ENCODE assay signal across 1 cellular context in genomic region chr12:31728917-31729640, GRCh38.
TF ChIP-seq lines count a peak whose summit lies in the region.

Gene AMN1 (minus strand): TSS chr12:31729021. CDS start chr12:31729008, 13 bp downstream.

TF ChIP-seq in H1, 55 proteins besides CTCF, POLR2A, EP300 and RAD21 (continued from another document):
- peak; percentile 82; the same call in 1 of the 2 replicates for TF ChIP-seq SP4 (IDR thresholded peaks at IDR 0.05; ENCODE audit: low read length)
- 0 out of 2 replicates have a peak, but pooled peaks have one; percentile 45 for TF ChIP-seq PHF8 (conservative IDR thresholded peaks at IDR 0.05; ENCODE audit: low read depth, low read length)
- TF ChIP-seq SIX5 (IDR thresholded peaks at IDR 0.05; ENCODE audit: low read depth, low read length): peak; percentile 65
- peak; percentile 98 for TF ChIP-seq CREB1 (IDR thresholded peaks at IDR 0.05)
- peak; percentile 66 for TF ChIP-seq ASH2L (IDR thresholded peaks at IDR 0.05; ENCODE audit: low read length)
- TF ChIP-seq SP1 (IDR thresholded peaks at IDR 0.05; ENCODE audit: low read depth, low read length): peak; percentile 77
- no peak for TF ChIP-seq CTBP2 (IDR thresholded peaks at IDR 0.05; ENCODE audit: borderline replicate concordance, insufficient read depth, insufficient read length, low read length)
- TF ChIP-seq RFX5 (IDR thresholded peaks at IDR 0.05; ENCODE audit: borderline replicate concordance, low read depth, low read length): no peak
- TF ChIP-seq TCF12 (IDR thresholded peaks at IDR 0.05; ENCODE audit: low read depth, low read length): 0 out of 2 replicates have a peak, but pooled peaks have one; percentile 30
- no peak for TF ChIP-seq BACH1 (IDR thresholded peaks at IDR 0.05; ENCODE audit: low read length)
- TF ChIP-seq, protein P1, sequence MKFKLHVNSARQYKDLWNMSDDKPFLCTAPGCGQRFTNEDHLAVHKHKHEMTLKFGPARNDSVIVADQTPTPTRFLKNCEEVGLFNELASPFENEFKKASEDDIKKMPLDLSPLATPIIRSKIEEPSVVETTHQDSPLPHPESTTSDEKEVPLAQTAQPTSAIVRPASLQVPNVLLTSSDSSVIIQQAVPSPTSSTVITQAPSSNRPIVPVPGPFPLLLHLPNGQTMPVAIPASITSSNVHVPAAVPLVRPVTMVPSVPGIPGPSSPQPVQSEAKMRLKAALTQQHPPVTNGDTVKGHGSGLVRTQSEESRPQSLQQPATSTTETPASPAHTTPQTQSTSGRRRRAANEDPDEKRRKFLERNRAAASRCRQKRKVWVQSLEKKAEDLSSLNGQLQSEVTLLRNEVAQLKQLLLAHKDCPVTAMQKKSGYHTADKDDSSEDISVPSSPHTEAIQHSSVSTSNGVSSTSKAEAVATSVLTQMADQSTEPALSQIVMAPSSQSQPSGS (IDR thresholded peaks at IDR 0.05; ENCODE audit: low read length): peak; percentile 81; the same call in 1 of the 2 replicates
- no peak for TF ChIP-seq CHD7 (IDR thresholded peaks at IDR 0.05; ENCODE audit: insufficient replicate concordance, low read length)
- TF ChIP-seq TBP (IDR thresholded peaks at IDR 0.05; ENCODE audit: low read depth, low read length): peak; percentile 67
- peak; percentile 31; the same call in 1 of the 2 replicates for TF ChIP-seq YY1 (IDR thresholded peaks at IDR 0.05; ENCODE audit: low read depth, low read length)
- TF ChIP-seq, protein P2, sequence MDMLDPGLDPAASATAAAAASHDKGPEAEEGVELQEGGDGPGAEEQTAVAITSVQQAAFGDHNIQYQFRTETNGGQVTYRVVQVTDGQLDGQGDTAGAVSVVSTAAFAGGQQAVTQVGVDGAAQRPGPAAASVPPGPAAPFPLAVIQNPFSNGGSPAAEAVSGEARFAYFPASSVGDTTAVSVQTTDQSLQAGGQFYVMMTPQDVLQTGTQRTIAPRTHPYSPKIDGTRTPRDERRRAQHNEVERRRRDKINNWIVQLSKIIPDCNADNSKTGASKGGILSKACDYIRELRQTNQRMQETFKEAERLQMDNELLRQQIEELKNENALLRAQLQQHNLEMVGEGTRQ (IDR thresholded peaks at IDR 0.05; ENCODE audit: low read length): no peak
- no peak for TF ChIP-seq EZH2 (IDR thresholded peaks at IDR 0.05; ENCODE audit: low read depth, low read length, severe bottlenecking)
- peak; percentile 66 for TF ChIP-seq KDM4A (IDR thresholded peaks at IDR 0.05; ENCODE audit: low read depth, low read length, severe bottlenecking)
- TF ChIP-seq, protein P3, sequence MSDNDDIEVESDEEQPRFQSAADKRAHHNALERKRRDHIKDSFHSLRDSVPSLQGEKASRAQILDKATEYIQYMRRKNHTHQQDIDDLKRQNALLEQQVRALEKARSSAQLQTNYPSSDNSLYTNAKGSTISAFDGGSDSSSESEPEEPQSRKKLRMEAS (IDR thresholded peaks at IDR 0.05): peak; percentile 31; the same call in 1 of the 2 replicates
- TF ChIP-seq TAF1 (IDR thresholded peaks at IDR 0.05; ENCODE audit: low read depth, low read length): peak; percentile 87
- no peak for TF ChIP-seq SAP30 (IDR thresholded peaks at IDR 0.05; ENCODE audit: insufficient read depth, insufficient replicate concordance, low read length)
- TF ChIP-seq POLR2AphosphoS5 (IDR thresholded peaks at IDR 0.05; ENCODE audit: low read depth, low read length): peak; percentile 61; the same call in 1 of the 2 replicates
- TF ChIP-seq CHD2 (IDR thresholded peaks at IDR 0.05; ENCODE audit: low read length): peak; percentile 52; the same call in 1 of the 2 replicates
- TF ChIP-seq SP2 (IDR thresholded peaks at IDR 0.05; ENCODE audit: low read length): no peak
- TF ChIP-seq SUZ12 (IDR thresholded peaks at IDR 0.05; ENCODE audit: low read length): no peak
- 0 out of 4 replicates have a peak, but pooled peaks of 1 of the 2 experiments have one; percentile 17 for TF ChIP-seq SIN3A (conservative IDR thresholded peaks at IDR 0.05 in 1 of 2, IDR thresholded peaks at IDR 0.05 in 1 of 2; ENCODE audit: low read depth in 1 of 2, low read length in 2 of 2)
- TF ChIP-seq, protein P4, sequence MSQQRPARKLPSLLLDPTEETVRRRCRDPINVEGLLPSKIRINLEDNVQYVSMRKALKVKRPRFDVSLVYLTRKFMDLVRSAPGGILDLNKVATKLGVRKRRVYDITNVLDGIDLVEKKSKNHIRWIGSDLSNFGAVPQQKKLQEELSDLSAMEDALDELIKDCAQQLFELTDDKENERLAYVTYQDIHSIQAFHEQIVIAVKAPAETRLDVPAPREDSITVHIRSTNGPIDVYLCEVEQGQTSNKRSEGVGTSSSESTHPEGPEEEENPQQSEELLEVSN (IDR thresholded peaks at IDR 0.05): peak; percentile 83
